In the genomic region with DNA sequence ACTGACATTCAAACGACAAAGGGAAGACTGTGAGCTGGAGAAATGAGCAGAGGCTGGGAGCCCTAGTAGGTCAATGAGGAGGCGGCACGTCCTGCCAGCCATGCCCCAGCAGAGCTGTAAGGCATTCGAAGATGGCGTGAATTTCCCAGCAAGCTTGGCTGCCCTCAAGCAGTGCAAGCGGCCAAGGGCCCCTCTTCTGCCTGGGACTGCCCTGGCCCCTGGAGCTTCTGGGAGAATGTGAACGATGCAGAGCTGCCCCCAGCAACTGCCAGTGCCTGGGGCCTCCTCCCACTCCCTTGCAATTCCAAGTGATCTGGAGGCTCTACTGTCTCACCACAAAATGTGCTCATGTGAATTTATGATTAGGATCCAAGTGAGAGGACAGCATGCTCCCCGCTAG, we compare ENCODE assay signal across 21 cellular contexts. TPM values are rescaled to one million over a fixed set of nuclear protein-coding genes. Genes with fewer than 3 reads are reported as not detected.
DNase-seq lines count a peak whose midpoint lies in the region; ATAC-seq, FAIRE-seq and TF ChIP-seq lines count a peak whose summit lies in the region.
"Had no signal": no experiment of that assay in that cellular context is flagged by ENCODE, and none has a peak within 500 bp of the region (broad histone marks: within the 10 kb centered on the region; RNA-seq: fewer than 3 reads in every experiment).

No MANE protein-coding gene starts in this region.

- BruUV-seq in HepG2 (replicated peaks; lab: Mats Ljungman, UMichigan) (no TSS peak), endothelial cell of umbilical vein (replicated peaks; lab: Mats Ljungman, UMichigan) (no TSS peak)

- TF ChIP-seq EP300 in HepG2 (IDR thresholded peaks at IDR 0.05; ENCODE audit: low read depth in 2 of 2, low read length in 2 of 2): no peak
- no peak for TF ChIP-seq EP300 in HepG2 (CRISPR knock-in tag; IDR thresholded peaks at IDR 0.05; ENCODE audit: borderline replicate concordance)

- ATAC-seq in right lobe of liver (no peak), HepG2 (no peak), gastrocnemius medialis (no peak), HG03457 (IDR thresholded peaks at IDR 0.05; ENCODE audit: unreplicated experiment) (no peak)
- ATAC-seq: CD8-positive, alpha-beta T cell; effector memory CD8-positive, alpha-beta T cell; left colon; stimulated activated effector memory CD8-positive, alpha-beta T cell treated with anti-CD3 and anti-CD28 coated beads, Interleukin-12 subunit alpha, Interleukin-12 subunit beta, amount 100 ng/mL, for 72 hours had no signal

- no peak overlapping the region for H3K4me2 ChIP-seq in HepG2 (ENCODE audit: low read depth, low read length)
- H3K4me2 ChIP-seq in endothelial cell of umbilical vein (ENCODE audit: insufficient read depth, low read length): no peak overlapping the region

- H2AFZ ChIP-seq in HepG2 (ENCODE audit: low read length) (no peak overlapping the region), endothelial cell of umbilical vein (ENCODE audit: low read depth, low read length) (no peak overlapping the region)

- H3K9ac ChIP-seq in HepG2 (ENCODE audit: insufficient read depth, low read depth, low read length) (no peak overlapping the region), endothelial cell of umbilical vein (replicated peaks; ENCODE audit: extremely low read depth, insufficient read depth, low read length) (peak overlapping the region; percentile 7)

- H3K9me1 ChIP-seq in endothelial cell of umbilical vein (replicated peaks; ENCODE audit: control insufficient read depth, extremely low read depth, insufficient read depth, low read length): no peaks in the 10 kb centered on the region

- CTCF ChIA-PET in HepG2 (lab: Yijun Ruan, JAX; ENCODE audit: low intra/inter-chr PET ratio, low total read pairs): no interaction called here
- CTCF ChIA-PET in endothelial cell of umbilical vein (lab: Charles Lee): interaction anchor here (1.2 to 8.4 kb wide), 3 partner anchors 10 to 235 kb away, joined by 3 to 292 read pairs (median 5); no protein-coding TSS in a partner anchor

- no peak for FAIRE-seq in HepG2 (lab: Jason Lieb, UNC)
- FAIRE-seq in endothelial cell of umbilical vein (lab: Jason Lieb, UNC): no peak
- FAIRE-seq: GM18507 had no signal

- H4K20me1 ChIP-seq in HepG2 (ENCODE audit: insufficient read depth, low read length) (peaks cover 7% of the 10 kb centered on the region; the same call in 1 of the 2 replicates), endothelial cell of umbilical vein (replicated peaks; ENCODE audit: control insufficient read depth, extremely low read depth, insufficient read depth, low read length) (no peaks in the 10 kb centered on the region)

- H3K27me3 ChIP-seq in right lobe of liver (no peaks in the 10 kb centered on the region), HepG2 (ENCODE audit: control insufficient read depth in 1 of 2, insufficient read depth in 2 of 2, low read length in 2 of 2) (no peaks in the 10 kb centered on the region; a peak in 1 of 5 replicates), endothelial cell of umbilical vein (ENCODE audit: control insufficient read depth in 2 of 2, insufficient read depth in 2 of 2, low read length in 2 of 2) (no peaks in the 10 kb centered on the region), gastrocnemius medialis (no peaks in the 10 kb centered on the region)
- H3K27me3 ChIP-seq: ovary, transverse colon had no signal

- TF ChIP-seq RAD21 in HepG2 (CRISPR knock-in tag; IDR thresholded peaks at IDR 0.05): no peak

- H3K36me3 ChIP-seq in right lobe of liver: no peaks in the 10 kb centered on the region
- H3K36me3 ChIP-seq in HepG2 (replicated peaks in 1 of 2; ENCODE audit: control insufficient read depth in 1 of 2, insufficient read depth in 2 of 2, low read length in 2 of 2): peaks cover 5 to 17% of the 10 kb centered on the region in 2 experiments; a peak in 3 of 5 replicates
- peaks cover 14 to 19% of the 10 kb centered on the region in 2 experiments for H3K36me3 ChIP-seq in endothelial cell of umbilical vein (ENCODE audit: control insufficient read depth in 2 of 2, extremely low read depth in 1 of 2, insufficient read depth in 2 of 2, low read length in 2 of 2)
- H3K36me3 ChIP-seq in gastrocnemius medialis: peaks cover 0 to 12% of the 10 kb centered on the region in 2 donors
- H3K36me3 ChIP-seq: ovary, transverse colon had no signal

- DNase-seq in right lobe of liver (no peak), HepG2 (ENCODE audit: low spot score) (no peak), endothelial cell of umbilical vein (ENCODE audit: low read depth, low spot score) (no peak), gastrocnemius medialis (no peak), NCI-H1436 (lab: John Stamatoyannopoulos, UW) (no peak), NCI-H1694 (lab: John Stamatoyannopoulos, UW) (no peak)
- no peak for DNase-seq in activated CD8-positive, alpha-beta memory T cell treated with anti-CD3 and anti-CD28 coated beads for 24 hours
- DNase-seq: ACHN; activated CD4-positive, alpha-beta memory T cell treated with anti-CD3 and anti-CD28 coated beads, Interleukin-2, amount 10 ng/mL, durations not matched to agents 7 days and 5 days; CD8-positive, alpha-beta T cell; central memory CD4-positive, alpha-beta T cell; effector memory CD8-positive, alpha-beta T cell; HCEC 1CT; left colon; NCI-H446 treated with DMSO at 0.1 percent for 48 hours; ovary; SHP77 treated with DMSO at 0.1 percent for 48 hours; transverse colon had no signal

- TF ChIP-seq POLR2A in right lobe of liver (IDR thresholded peaks at IDR 0.05) (no peak), HepG2 (IDR thresholded peaks at IDR 0.05; ENCODE audit: insufficient read depth in 1 of 2, low read depth in 2 of 2, low read length in 2 of 2) (no peak), endothelial cell of umbilical vein (IDR thresholded peaks at IDR 0.05; ENCODE audit: low read depth, low read length) (no peak), gastrocnemius medialis (IDR thresholded peaks at IDR 0.05) (no peak)

- POLR2A ChIA-PET in HepG2 (lab: Yijun Ruan, JAX): no interaction called here
- POLR2A ChIA-PET in endothelial cell of umbilical vein (lab: Charles Lee): no interaction called here

- H3K4me1 ChIP-seq in right lobe of liver (peaks cover 0 to 32% (median 12%) of the 10 kb centered on the region in 4 donors), HepG2 (ENCODE audit: insufficient read depth, low read length) (peaks cover 16% of the 10 kb centered on the region), endothelial cell of umbilical vein (ENCODE audit: control insufficient read depth, extremely low read depth, insufficient read depth, low read length) (peaks cover 77% of the 10 kb centered on the region), gastrocnemius medialis (peaks cover 61 to 68% of the 10 kb centered on the region in 2 donors)

- no peak overlapping the region for H3K4me3 ChIP-seq in right lobe of liver
- no peak overlapping the region for H3K4me3 ChIP-seq in HepG2 (replicated peaks in 1 of 3; ENCODE audit: insufficient read depth in 1 of 3, low read depth in 2 of 3, low read length in 3 of 3)
- no peak overlapping the region for H3K4me3 ChIP-seq in endothelial cell of umbilical vein (replicated peaks in 1 of 3; ENCODE audit: insufficient read depth in 1 of 3, low read depth in 1 of 3, low read length in 3 of 3)
- no peak overlapping the region for H3K4me3 ChIP-seq in gastrocnemius medialis
- H3K4me3 ChIP-seq: ovary, transverse colon had no signal

- in situ Hi-C loops in HepG2 (cut with HindIII; ENCODE audit: extremely low pct_ligation_motif_present, low pct_unique_long_range_greater_than_20kb) (loop anchor here (5.0 kb wide), 1 partner anchor 236 kb away; no protein-coding TSS in a partner anchor), gastrocnemius medialis (cut with MboI; ENCODE audit: low sequenced_read_pairs in 4 of 4) (loop anchor here in 2 of 4 donors (10.0 kb wide), 1 partner anchor 234 kb away; no protein-coding TSS in a partner anchor)

- dilution Hi-C loops in endothelial cell of umbilical vein (cut with MboI; ENCODE audit: extremely low pct_ligation_motif_present, low sequenced_read_pairs): loop anchor here (25.0 kb wide), 2 partner anchors 136 to 236 kb away; no protein-coding TSS in a partner anchor

- 78% methylated on average over 2 of the region's 8 CpGs for WGBS in right lobe of liver (ENCODE audit: insufficient coverage, low coverage, low lambda C conversion rate, missing lambda C conversion rate)
- 80% methylated on average over 7 of the region's 8 CpGs for WGBS in HepG2 (ENCODE audit: low lambda C conversion rate)

- H3K79me2 ChIP-seq in HepG2 (ENCODE audit: insufficient read depth, low read length) (no peaks in the 10 kb centered on the region), endothelial cell of umbilical vein (ENCODE audit: control insufficient read depth, insufficient read depth, low read length) (peaks cover 78% of the 10 kb centered on the region)

- H3K27ac ChIP-seq in right lobe of liver (peak overlapping the region; percentile 18 to 26 (median 20)), HepG2 (ENCODE audit: extremely low read length, insufficient read depth, low read length) (no peak overlapping the region), endothelial cell of umbilical vein (ENCODE audit: insufficient read depth, low read depth, low read length) (peak overlapping the region; percentile 71), gastrocnemius medialis (peak overlapping the region; percentile 37 to 90 (median 84))
- H3K27ac ChIP-seq: ovary had no signal

- intact Hi-C loops in right lobe of liver (cut with DNase I) (no loop called here), HepG2 (cut with micrococcal nuclease; ENCODE audit: unreplicated experiment) (no loop called here), endothelial cell of umbilical vein (cut with micrococcal nuclease) (no loop called here), gastrocnemius medialis (cut with DNase I; ENCODE audit: low total_unique reads) (no loop called here)

- TF ChIP-seq CTCF in right lobe of liver (IDR thresholded peaks at IDR 0.05) (no peak), HepG2 (CRISPR knock-in tag; IDR thresholded peaks at IDR 0.05) (no peak), endothelial cell of umbilical vein (IDR thresholded peaks at IDR 0.05; ENCODE audit: extremely low read depth in 1 of 2, insufficient read depth in 1 of 2, low read depth in 1 of 2, low read length in 2 of 2) (no peak), gastrocnemius medialis (IDR thresholded peaks at IDR 0.05 in 4 of 5, conservative IDR thresholded peaks at IDR 0.05 in 1 of 5) (no peak)

- H3K9me3 ChIP-seq in right lobe of liver (no peaks in the 10 kb centered on the region), HepG2 (ENCODE audit: low read length) (no peaks in the 10 kb centered on the region), endothelial cell of umbilical vein (replicated peaks; ENCODE audit: control insufficient read depth, insufficient read depth, low read length) (no peaks in the 10 kb centered on the region), gastrocnemius medialis (no peaks in the 10 kb centered on the region)
- H3K9me3 ChIP-seq: ovary, transverse colon had no signal

RNA-seq across cellular contexts. Expression of gene PPM1F, which starts 4.3 kb away (rescaled TPM):
- total RNA-seq in right lobe of liver (10 to 100 TPM in 4 of 6 experiments, 1 to 10 TPM in 2; 5.0 to 19.4 (median 12.8) TPM), HepG2 (2016; rRNA removed; fragmentation: Illumina TruSeq; extraction: Trizol) (19.6 and 20.4 TPM in 2 replicates), endothelial cell of umbilical vein (171 and 178 TPM in 2 replicates), gastrocnemius medialis (10 to 100 TPM; 10.2 to 13.8 (median 11.0) TPM)
- total RNA-seq in HepG2 (2016; cell fraction: cytosol; rRNA removed; fragmentation: Illumina TruSeq; extraction: Trizol; ENCODE audit: low read depth): 1.8 TPM in 2 replicates
- 19.5 and 19.8 TPM in 2 replicates for total RNA-seq in HepG2 (2016; cell fraction: insoluble cytoplasmic fraction; rRNA removed; fragmentation: Illumina TruSeq; extraction: Trizol)
- 5.8 and 7.5 TPM in 2 replicates for total RNA-seq in HepG2 (2016; cell fraction: membrane; rRNA removed; fragmentation: Illumina TruSeq; extraction: Trizol)
- total RNA-seq in HepG2 (2016; cell fraction: nucleus; rRNA removed; fragmentation: Illumina TruSeq; extraction: Trizol): 13.2 and 13.5 TPM in 2 replicates
- polyA plus RNA-seq in HepG2 (2011; rRNA removed) (11.0 and 14.4 TPM in 2 replicates), endothelial cell of umbilical vein (107 and 110 TPM in 2 replicates)
- 8.9 and 10.5 TPM in 2 replicates for polyA plus RNA-seq in HepG2 (2011; cell fraction: cytosol; rRNA removed)
- 51.0 and 62.2 TPM in 2 replicates for polyA plus RNA-seq in HepG2 (2011; cell fraction: nucleus; rRNA removed)
- 7.7 and 10.0 TPM in 2 replicates for polyA plus RNA-seq in HepG2 (2012)
- 1.2 and 1.9 TPM in 2 replicates for polyA plus RNA-seq in HepG2 (2016; cell fraction: cytosol; fragmentation: Illumina TruSeq; extraction: Trizol; ENCODE audit: low read depth)
- 11.3 and 12.7 TPM in 2 replicates for polyA plus RNA-seq in HepG2 (2016; cell fraction: insoluble cytoplasmic fraction; fragmentation: Illumina TruSeq; extraction: Trizol; ENCODE audit: low read depth)
- polyA plus RNA-seq in HepG2 (2016; cell fraction: membrane; fragmentation: Illumina TruSeq; extraction: Trizol; ENCODE audit: low read depth): 3.0 and 4.1 TPM in 2 replicates
- 19.5 and 30.2 TPM in 2 replicates for polyA plus RNA-seq in HepG2 (2016; cell fraction: nucleus; fragmentation: Illumina TruSeq; extraction: Trizol; ENCODE audit: insufficient read depth, low read depth)
- 9.9 and 30.7 TPM in 2 replicates for polyA minus RNA-seq in HepG2 (2011; rRNA and poly(A)+ RNA removed; ENCODE audit: low replicate concordance)
- 9.1 and 9.8 TPM in 2 replicates for polyA minus RNA-seq in HepG2 (2011; cell fraction: cytosol; rRNA and poly(A)+ RNA removed)
- 7.8 and 8.6 TPM in 2 replicates for polyA minus RNA-seq in HepG2 (2011; cell fraction: nucleus; rRNA and poly(A)+ RNA removed)
- 74.3 and 89.5 TPM in 2 replicates for polyA plus RNA-seq in endothelial cell of umbilical vein (2011; cell fraction: cytosol; rRNA removed)
- 164 and 168 TPM in 2 replicates for polyA plus RNA-seq in endothelial cell of umbilical vein (2011; cell fraction: nucleus; rRNA removed)
- polyA plus RNA-seq in endothelial cell of umbilical vein (2012): 64.8 and 74.8 TPM in 2 replicates
- 76.9 and 83.9 TPM in 2 replicates for polyA minus RNA-seq in endothelial cell of umbilical vein
- 6.8 TPM for polyA minus RNA-seq in endothelial cell of umbilical vein (2011; cell fraction: cytosol; rRNA and poly(A)+ RNA removed)
- polyA minus RNA-seq in endothelial cell of umbilical vein (2011; cell fraction: nucleus; rRNA and poly(A)+ RNA removed): 36.8 and 45.7 TPM in 2 replicates

RNA-seq across cellular contexts. Expression of gene TOP3B, which starts 34.2 kb away (rescaled TPM):
- total RNA-seq in right lobe of liver (10 to 100 TPM; 13.5 to 20.4 (median 15.6) TPM), HepG2 (2016; rRNA removed; fragmentation: Illumina TruSeq; extraction: Trizol) (18.2 and 28.5 TPM in 2 replicates), endothelial cell of umbilical vein (49.9 and 56.5 TPM in 2 replicates), gastrocnemius medialis (10 to 100 TPM in 3 of 4 donors, 1 to 10 TPM in 1; 8.2 to 15.7 (median 14.2) TPM)
- total RNA-seq in HepG2 (2016; cell fraction: cytosol; rRNA removed; fragmentation: Illumina TruSeq; extraction: Trizol; ENCODE audit: low read depth): 15.2 and 19.6 TPM in 2 replicates
- total RNA-seq in HepG2 (2016; cell fraction: insoluble cytoplasmic fraction; rRNA removed; fragmentation: Illumina TruSeq; extraction: Trizol): 16.3 and 26.7 TPM in 2 replicates
- total RNA-seq in HepG2 (2016; cell fraction: membrane; rRNA removed; fragmentation: Illumina TruSeq; extraction: Trizol): 11.0 and 11.7 TPM in 2 replicates
- total RNA-seq in HepG2 (2016; cell fraction: nucleus; rRNA removed; fragmentation: Illumina TruSeq; extraction: Trizol): 44.1 and 55.2 TPM in 2 replicates
- polyA plus RNA-seq in HepG2 (2011; rRNA removed) (29.7 and 36.2 TPM in 2 replicates), endothelial cell of umbilical vein (25.2 and 28.3 TPM in 2 replicates)
- polyA plus RNA-seq in HepG2 (2011; cell fraction: cytosol; rRNA removed): 8.8 and 12.0 TPM in 2 replicates
- 321 and 373 TPM in 2 replicates for polyA plus RNA-seq in HepG2 (2011; cell fraction: nucleus; rRNA removed)
- polyA plus RNA-seq in HepG2 (2012): 22.3 and 45.3 TPM in 2 replicates
- 1.6 and 1.8 TPM in 2 replicates for polyA plus RNA-seq in HepG2 (2016; cell fraction: cytosol; fragmentation: Illumina TruSeq; extraction: Trizol; ENCODE audit: low read depth)
- 13.9 and 14.0 TPM in 2 replicates for polyA plus RNA-seq in HepG2 (2016; cell fraction: insoluble cytoplasmic fraction; fragmentation: Illumina TruSeq; extraction: Trizol; ENCODE audit: low read depth)
- 2.7 and 2.9 TPM in 2 replicates for polyA plus RNA-seq in HepG2 (2016; cell fraction: membrane; fragmentation: Illumina TruSeq; extraction: Trizol; ENCODE audit: low read depth)
- polyA plus RNA-seq in HepG2 (2016; cell fraction: nucleus; fragmentation: Illumina TruSeq; extraction: Trizol; ENCODE audit: insufficient read depth, low read depth): 115 and 122 TPM in 2 replicates
- 29.4 and 31.9 TPM in 2 replicates for polyA minus RNA-seq in HepG2 (2011; rRNA and poly(A)+ RNA removed; ENCODE audit: low replicate concordance)
- polyA minus RNA-seq in HepG2 (2011; cell fraction: cytosol; rRNA and poly(A)+ RNA removed): 3.7 and 5.9 TPM in 2 replicates
- 49.7 and 52.4 TPM in 2 replicates for polyA minus RNA-seq in HepG2 (2011; cell fraction: nucleus; rRNA and poly(A)+ RNA removed)
- 11.4 and 15.4 TPM in 2 replicates for polyA plus RNA-seq in endothelial cell of umbilical vein (2011; cell fraction: cytosol; rRNA removed)
- 128 and 139 TPM in 2 replicates for polyA plus RNA-seq in endothelial cell of umbilical vein (2011; cell fraction: nucleus; rRNA removed)
- 20.7 and 28.7 TPM in 2 replicates for polyA plus RNA-seq in endothelial cell of umbilical vein (2012)
- 41.8 and 43.6 TPM in 2 replicates for polyA minus RNA-seq in endothelial cell of umbilical vein
- 12.7 TPM for polyA minus RNA-seq in endothelial cell of umbilical vein (2011; cell fraction: cytosol; rRNA and poly(A)+ RNA removed)
- polyA minus RNA-seq in endothelial cell of umbilical vein (2011; cell fraction: nucleus; rRNA and poly(A)+ RNA removed): 54.6 and 65.8 TPM in 2 replicates
